Comparison of ENCODE assay signal across 8 cellular contexts in genomic region chr1:184755226-184756065, GRCh38. TPM values are rescaled to one million over a fixed set of nuclear protein-coding genes. Genes with fewer than 3 reads are reported as not detected.
DNase-seq lines count a peak whose midpoint lies in the region; ATAC-seq, FAIRE-seq and TF ChIP-seq lines count a peak whose summit lies in the region.

No MANE protein-coding gene starts in this region.

- no peak for FAIRE-seq in GM12892 (lab: Jason Lieb, UNC)

- H3K4me3 Mint-ChIP-seq in activated CD4-positive, alpha-beta T cell treated with anti-CD3 and anti-CD28 coated beads, Interleukin-2, amount 10 ng/mL, durations not matched to agents 24 days and 14 days: peak overlapping the region; percentile 98

- H3K27me3 ChIP-seq in esophagus squamous epithelium (no peaks in the 10 kb centered on the region), neural cell (ENCODE audit: insufficient read depth, low read depth, low read length) (no peaks in the 10 kb centered on the region)

- H3K9me3 ChIP-seq in esophagus squamous epithelium: no peaks in the 10 kb centered on the region
- no peaks in the 10 kb centered on the region for H3K9me3 ChIP-seq in neural cell (ENCODE audit: low read length)

- no peaks in the 10 kb centered on the region for H3K36me3 ChIP-seq in esophagus squamous epithelium
- H3K36me3 ChIP-seq in neural cell (ENCODE audit: insufficient read depth, low read length): no peaks in the 10 kb centered on the region

- TF ChIP-seq EP300 in neural cell (conservative IDR thresholded peaks at IDR 0.05; ENCODE audit: poor library complexity, severe bottlenecking): no peak

- H3K27ac Mint-ChIP-seq in activated CD4-positive, alpha-beta T cell treated with anti-CD3 and anti-CD28 coated beads, Interleukin-2, amount 10 ng/mL, durations not matched to agents 24 days and 14 days: peak overlapping the region; percentile 96

- H3K4me1 Mint-ChIP-seq in activated CD4-positive, alpha-beta T cell treated with anti-CD3 and anti-CD28 coated beads, Interleukin-2, amount 10 ng/mL, durations not matched to agents 24 days and 14 days: peaks cover 21% of the 10 kb centered on the region

- peaks cover 7% of the 10 kb centered on the region for H3K27me3 Mint-ChIP-seq in activated CD4-positive, alpha-beta T cell treated with anti-CD3 and anti-CD28 coated beads, Interleukin-2, amount 10 ng/mL, durations not matched to agents 24 days and 14 days

- peak overlapping the region; percentile 87 for H3K9ac ChIP-seq in neural cell (ENCODE audit: low read length)

- H3K9me3 Mint-ChIP-seq in activated CD4-positive, alpha-beta T cell treated with anti-CD3 and anti-CD28 coated beads, Interleukin-2, amount 10 ng/mL, durations not matched to agents 24 days and 14 days: peaks cover 3% of the 10 kb centered on the region

- DNase-seq in CD1c-positive myeloid dendritic cell (ENCODE audit: extremely low spot score) (peak; percentile 21), HK-2 (ENCODE audit: unreplicated experiment) (peak; percentile 21), esophagus squamous epithelium (lab: John Stamatoyannopoulos, UW) (no peak), GM12892 (ENCODE audit: insufficient read length) (no peak), T1000 (lab: John Stamatoyannopoulos, UW) (no peak)
- no peak for DNase-seq in activated CD4-positive, alpha-beta T cell treated with anti-CD3 and anti-CD28 coated beads, Interleukin-2, amount 10 ng/mL, durations not matched to agents 24 days and 14 days

- H3K9me2 ChIP-seq in neural cell (ENCODE audit: insufficient read depth, low read length): no peaks in the 10 kb centered on the region

- intact Hi-C loops in activated CD4-positive, alpha-beta T cell treated with anti-CD3 and anti-CD28 coated beads, Interleukin-2, amount 10 ng/mL, durations not matched to agents 24 days and 14 days (cut with micrococcal nuclease): loop anchor here (1.0 to 10.0 kb wide), 10 partner anchors 37 to 1281 kb away; partner anchors contain the start of genes ARPC5, C1orf21, IVNS1ABP and RNF2
- intact Hi-C loops in esophagus squamous epithelium (cut with DNase I): no loop called here

- H3F3A ChIP-seq in neural cell (ENCODE audit: insufficient read depth, low read length, poor library complexity, severe bottlenecking): no peaks in the 10 kb centered on the region

- TF ChIP-seq CTCF in esophagus squamous epithelium (IDR thresholded peaks at IDR 0.05) (no peak), neural cell (IDR thresholded peaks at IDR 0.05; ENCODE audit: poor library complexity, severe bottlenecking) (no peak)

- H3K27ac ChIP-seq in esophagus squamous epithelium (peak overlapping the region; percentile 88 to 97 (median 96)), neural cell (ENCODE audit: low read length) (no peak overlapping the region)

- ATAC-seq in GM18870 (IDR thresholded peaks at IDR 0.05; ENCODE audit: unreplicated experiment): peak; percentile 20

- peaks cover 22% of the 10 kb centered on the region for H3K79me2 ChIP-seq in neural cell (replicated peaks; ENCODE audit: insufficient read depth, low read length)

- no peaks in the 10 kb centered on the region for H4K20me1 ChIP-seq in neural cell (ENCODE audit: insufficient read depth)

- peak overlapping the region; percentile 90 to 94 (median 92) for H3K4me3 ChIP-seq in esophagus squamous epithelium
- peak overlapping the region; percentile 93 for H3K4me3 ChIP-seq in neural cell (ENCODE audit: low read length)

- H3K4me1 ChIP-seq in esophagus squamous epithelium: peaks cover 4 to 31% (median 11%) of the 10 kb centered on the region in 3 donors

- TF ChIP-seq RAD21 in neural cell (conservative IDR thresholded peaks at IDR 0.05): peak; percentile 47

- peak overlapping the region; percentile 68 for H3K4me2 ChIP-seq in neural cell (ENCODE audit: low read length)

- peaks cover 8% of the 10 kb centered on the region for H3K36me3 Mint-ChIP-seq in activated CD4-positive, alpha-beta T cell treated with anti-CD3 and anti-CD28 coated beads, Interleukin-2, amount 10 ng/mL, durations not matched to agents 24 days and 14 days (ENCODE audit: low read depth)

- WGBS in esophagus squamous epithelium, 2 donors: 2 to 4% methylated on average over 20 to 27 of the region's 27 CpGs

- H2AFZ ChIP-seq in neural cell (ENCODE audit: low read depth, low read length): peak overlapping the region; percentile 17

- TF ChIP-seq POLR2A in esophagus squamous epithelium (IDR thresholded peaks at IDR 0.05): no peak
- no peak for TF ChIP-seq POLR2A in GM12892 (IDR thresholded peaks at IDR 0.05; ENCODE audit: low read depth, low read length)

TF ChIP-seq in neural cell, 6 proteins besides CTCF, POLR2A, EP300 and RAD21:
- TF ChIP-seq EZH2 (IDR thresholded peaks at IDR 0.05; ENCODE audit: borderline replicate concordance, insufficient read depth, low read length, poor library complexity, severe bottlenecking) (no peak), SMC3 (conservative IDR thresholded peaks at IDR 0.05; ENCODE audit: poor library complexity) (peak; percentile 35)

RNA-seq across cellular contexts. Expression of gene EDEM3, which starts 0.8 kb away (rescaled TPM):
- 23.6 and 28.3 TPM in 2 replicates for total RNA-seq in activated CD4-positive, alpha-beta T cell treated with anti-CD3 and anti-CD28 coated beads, Interleukin-2, amount 10 ng/mL, durations not matched to agents 24 days and 14 days
- 10 to 100 TPM; 13.4 to 22.6 (median 20.9) TPM for total RNA-seq in esophagus squamous epithelium
- 49.3 and 49.5 TPM in 2 replicates for polyA plus RNA-seq in neural cell
- polyA minus RNA-seq in neural cell: 89.6 and 95.2 TPM in 2 replicates
- polyA plus RNA-seq in GM12892 (2012; ENCODE audit: missing spikeins): 6.8 TPM

Comparison
In these comparisons a context has a peak if more than half of its experiments do, and no peak if none do; other contexts are left out.
1. DNase-seq: peak in CD1c-positive myeloid dendritic cell (single experiment) and HK-2 (single experiment); none in activated CD4-positive, alpha-beta T cell treated with anti-CD3 and anti-CD28 coated beads, Interleukin-2, amount 10 ng/mL, durations not matched to agents 24 days and 14 days (single experiment), esophagus squamous epithelium (single experiment), GM12892 (single experiment) and T1000 (single experiment).